In genomic region chr17:63962298-63962744, GRCh38 we compare ENCODE assay signal across 20 cellular contexts. TPM values are rescaled to one million over a fixed set of nuclear protein-coding genes. Genes with fewer than 3 reads are reported as not detected.
DNase-seq lines count a peak whose midpoint lies in the region; ATAC-seq and TF ChIP-seq lines count a peak whose summit lies in the region.
"Had no signal": no experiment of that assay in that cellular context is flagged by ENCODE, and none has a peak within 500 bp of the region (broad histone marks: within the 10 kb centered on the region; RNA-seq: fewer than 3 reads in every experiment).

No MANE protein-coding gene starts in this region.

- no peaks in the 10 kb centered on the region for H3K36me3 Mint-ChIP-seq in activated CD4-positive, alpha-beta T cell treated with anti-CD3 and anti-CD28 coated beads, Interleukin-2, amount 10 ng/mL, durations not matched to agents 7 days and 5 days (ENCODE audit: low read depth)
- no peaks in the 10 kb centered on the region for H3K36me3 Mint-ChIP-seq in activated CD4-positive, alpha-beta T cell treated with anti-CD3 and anti-CD28 coated beads, Interleukin-2, amount 10 ng/mL, durations not matched to agents 24 days and 14 days (ENCODE audit: low read depth)
- H3K36me3 Mint-ChIP-seq: activated naive CD4-positive, alpha-beta T cell treated with anti-CD3 and anti-CD28 coated beads, Interleukin-2, amount 10 ng/mL, durations not matched to agents 7 days and 5 days had no signal

- H3K4me3 Mint-ChIP-seq in activated CD4-positive, alpha-beta T cell treated with anti-CD3 and anti-CD28 coated beads, Interleukin-2, amount 10 ng/mL, durations not matched to agents 7 days and 5 days: no peak overlapping the region
- H3K4me3 Mint-ChIP-seq in activated CD4-positive, alpha-beta T cell treated with anti-CD3 and anti-CD28 coated beads, Interleukin-2, amount 10 ng/mL, durations not matched to agents 24 days and 14 days: no peak overlapping the region
- H3K4me3 Mint-ChIP-seq: activated CD4-positive, alpha-beta memory T cell treated with anti-CD3 and anti-CD28 coated beads, Interleukin-2, amount 10 ng/mL, durations not matched to agents 7 days and 5 days; activated naive CD4-positive, alpha-beta T cell treated with anti-CD3 and anti-CD28 coated beads, Interleukin-2, amount 10 ng/mL, durations not matched to agents 7 days and 5 days; activated T-cell treated with anti-CD3 and anti-CD28 coated beads, Interleukin-2, amount 50 U/mL, for 24 hours had no signal

- peak overlapping the region in 3 of 4 donors; percentile 49 to 72 (median 68) for H3K27ac ChIP-seq in gastroesophageal sphincter
- H3K27ac ChIP-seq in stomach: peak overlapping the region; percentile 16 to 73 (median 51)
- H3K27ac ChIP-seq: epithelial cell of prostate, tibial artery, VCaP had no signal

- H3K9me3 ChIP-seq in gastroesophageal sphincter (no peaks in the 10 kb centered on the region), stomach (no peaks in the 10 kb centered on the region)
- H3K9me3 ChIP-seq: tibial artery had no signal

- WGBS in gastroesophageal sphincter (ENCODE audit: low coverage in 1 of 2), 2 donors: 47% methylated on average over 3 of the region's 10 CpGs; no CpG with 5 or more reads in 1 of the 2 donors
- 54 to 76% (median 61%) methylated on average over 9 to 10 of the region's 10 CpGs for WGBS in stomach, 5 donors

- H3K27me3 ChIP-seq in gastroesophageal sphincter (peaks cover 6% of the 10 kb centered on the region), stomach (no peaks in the 10 kb centered on the region)

- H3K4me1 Mint-ChIP-seq in activated CD4-positive, alpha-beta T cell treated with anti-CD3 and anti-CD28 coated beads, Interleukin-2, amount 10 ng/mL, durations not matched to agents 7 days and 5 days: peaks cover 15% of the 10 kb centered on the region
- H3K4me1 Mint-ChIP-seq in activated CD4-positive, alpha-beta T cell treated with anti-CD3 and anti-CD28 coated beads, Interleukin-2, amount 10 ng/mL, durations not matched to agents 24 days and 14 days: peaks cover 11% of the 10 kb centered on the region

- TF ChIP-seq POLR2A in gastroesophageal sphincter (IDR thresholded peaks at IDR 0.05) (no peak), stomach (IDR thresholded peaks at IDR 0.05) (no peak)

- H3K36me3 ChIP-seq in gastroesophageal sphincter (no peaks in the 10 kb centered on the region), stomach (no peaks in the 10 kb centered on the region)
- H3K36me3 ChIP-seq: tibial artery had no signal

- ATAC-seq in gastroesophageal sphincter: no peak
- ATAC-seq in GM19397 (IDR thresholded peaks at IDR 0.05; ENCODE audit: unreplicated experiment): no peak

- H3K4me3 ChIP-seq in gastroesophageal sphincter (no peak overlapping the region), stomach (no peak overlapping the region)

- H3K27ac Mint-ChIP-seq in activated CD4-positive, alpha-beta T cell treated with anti-CD3 and anti-CD28 coated beads, Interleukin-2, amount 10 ng/mL, durations not matched to agents 7 days and 5 days: peak overlapping the region; percentile 17
- H3K27ac Mint-ChIP-seq in activated CD4-positive, alpha-beta T cell treated with anti-CD3 and anti-CD28 coated beads, Interleukin-2, amount 10 ng/mL, durations not matched to agents 24 days and 14 days: no peak overlapping the region
- H3K27ac Mint-ChIP-seq: activated CD4-positive, alpha-beta memory T cell treated with anti-CD3 and anti-CD28 coated beads, Interleukin-2, amount 10 ng/mL, durations not matched to agents 7 days and 5 days; activated naive CD4-positive, alpha-beta T cell treated with anti-CD3 and anti-CD28 coated beads, Interleukin-2, amount 10 ng/mL, durations not matched to agents 7 days and 5 days; activated T-cell treated with anti-CD3 and anti-CD28 coated beads, Interleukin-2, amount 50 U/mL, for 24 hours had no signal

- H3K4me1 ChIP-seq in gastroesophageal sphincter (peaks cover 0 to 25% (median 0%) of the 10 kb centered on the region in 3 donors), stomach (peaks cover 0 to 15% (median 8%) of the 10 kb centered on the region in 4 donors)

- POLR2A ChIA-PET in activated CD4-positive, alpha-beta T cell treated with anti-CD3 and anti-CD28 coated beads, Interleukin-2, amount 10 ng/mL, durations not matched to agents 7 days and 5 days (lab: Charles Lee): no interaction called here

- H3K27me3 Mint-ChIP-seq in activated CD4-positive, alpha-beta T cell treated with anti-CD3 and anti-CD28 coated beads, Interleukin-2, amount 10 ng/mL, durations not matched to agents 7 days and 5 days: peaks cover 2% of the 10 kb centered on the region
- peaks cover 3% of the 10 kb centered on the region for H3K27me3 Mint-ChIP-seq in activated CD4-positive, alpha-beta T cell treated with anti-CD3 and anti-CD28 coated beads, Interleukin-2, amount 10 ng/mL, durations not matched to agents 24 days and 14 days
- H3K27me3 Mint-ChIP-seq: activated T-cell treated with anti-CD3 and anti-CD28 coated beads, Interleukin-2, amount 50 U/mL, for 24 hours had no signal

- intact Hi-C loops in activated CD4-positive, alpha-beta T cell treated with anti-CD3 and anti-CD28 coated beads, Interleukin-2, amount 10 ng/mL, durations not matched to agents 24 days and 14 days (cut with micrococcal nuclease): no loop called here
- intact Hi-C loops in stomach (cut with DNase I; ENCODE audit: low total_unique reads): no loop called here

- H3K9me3 Mint-ChIP-seq in activated CD4-positive, alpha-beta T cell treated with anti-CD3 and anti-CD28 coated beads, Interleukin-2, amount 10 ng/mL, durations not matched to agents 7 days and 5 days: no peaks in the 10 kb centered on the region
- no peaks in the 10 kb centered on the region for H3K9me3 Mint-ChIP-seq in activated CD4-positive, alpha-beta T cell treated with anti-CD3 and anti-CD28 coated beads, Interleukin-2, amount 10 ng/mL, durations not matched to agents 24 days and 14 days
- H3K9me3 Mint-ChIP-seq: activated CD4-positive, alpha-beta memory T cell treated with anti-CD3 and anti-CD28 coated beads, Interleukin-2, amount 10 ng/mL, durations not matched to agents 7 days and 5 days; activated naive CD4-positive, alpha-beta T cell treated with anti-CD3 and anti-CD28 coated beads, Interleukin-2, amount 10 ng/mL, durations not matched to agents 7 days and 5 days; activated T-cell treated with anti-CD3 and anti-CD28 coated beads, Interleukin-2, amount 50 U/mL, for 24 hours had no signal

- no peak for DNase-seq in activated CD4-positive, alpha-beta T cell treated with anti-CD3 and anti-CD28 coated beads, Interleukin-2, amount 10 ng/mL, durations not matched to agents 7 days and 5 days
- DNase-seq in activated CD4-positive, alpha-beta T cell treated with anti-CD3 and anti-CD28 coated beads, Interleukin-2, amount 10 ng/mL, durations not matched to agents 24 days and 14 days: no peak
- DNase-seq in NCI-H69 (lab: John Stamatoyannopoulos, UW) (peak; percentile 87), stomach (no peak), NCI-H2029 treated with DMSO at 0.1 percent for 48 hours (lab: John Stamatoyannopoulos, UW) (no peak), NOMO-1 (lab: John Stamatoyannopoulos, UW; ENCODE audit: unreplicated experiment in 2 of 2) (no peak)
- DNase-seq: C1 segment of cervical spinal cord, NCI-H510A treated with DMSO at 0.1 percent for 48 hours had no signal

- CTCF ChIA-PET in activated CD4-positive, alpha-beta T cell treated with anti-CD3 and anti-CD28 coated beads, Interleukin-2, amount 10 ng/mL, durations not matched to agents 7 days and 5 days (lab: Charles Lee): interaction anchor here (1.1 to 2.1 kb wide), 5 partner anchors 16 to 67 kb away, joined by 3 to 8 read pairs (median 6); no protein-coding TSS in a partner anchor

- TF ChIP-seq CTCF in gastroesophageal sphincter (IDR thresholded peaks at IDR 0.05) (no peak), stomach (IDR thresholded peaks at IDR 0.05) (no peak)

- TF ChIP-seq EP300 in gastroesophageal sphincter (IDR thresholded peaks at IDR 0.05): no peak
- TF ChIP-seq EP300 in stomach (IDR thresholded peaks at IDR 0.05): no peak

RNA-seq across cellular contexts. Expression of gene SCN4A, which starts 10.4 kb away (rescaled TPM):
- total RNA-seq in activated CD4-positive, alpha-beta T cell treated with anti-CD3 and anti-CD28 coated beads, Interleukin-2, amount 10 ng/mL, durations not matched to agents 7 days and 5 days: under 1 TPM; 0.04 to 0.17 TPM
- total RNA-seq in activated CD4-positive, alpha-beta T cell treated with anti-CD3 and anti-CD28 coated beads, Interleukin-2, amount 10 ng/mL, durations not matched to agents 24 days and 14 days: 0.05 and 0.40 TPM in 2 replicates
- under 1 TPM; 0.15 to 0.47 (median 0.35) TPM for total RNA-seq in gastroesophageal sphincter
- 1 to 10 TPM in 3 of 5 donors, not detected in 2; 1.2 to 2.7 (median 2.4) TPM for total RNA-seq in stomach
- under 1 TPM; 0.05 to 0.31 (median 0.19) TPM for polyA plus RNA-seq in stomach
- total RNA-seq: frontal cortex, lung microvascular endothelial cell had no signal

RNA-seq across cellular contexts. Expression of gene CD79B, which starts 30.2 kb away (rescaled TPM):
- 10 to 100 TPM; 34.6 to 39.9 TPM for total RNA-seq in activated CD4-positive, alpha-beta T cell treated with anti-CD3 and anti-CD28 coated beads, Interleukin-2, amount 10 ng/mL, durations not matched to agents 7 days and 5 days
- 24.4 and 29.2 TPM in 2 replicates for total RNA-seq in activated CD4-positive, alpha-beta T cell treated with anti-CD3 and anti-CD28 coated beads, Interleukin-2, amount 10 ng/mL, durations not matched to agents 24 days and 14 days
- total RNA-seq in gastroesophageal sphincter: 1 to 10 TPM in 3 of 4 donors, not detected in 1; 2.0 to 5.9 (median 3.3) TPM
- total RNA-seq in stomach: 1 to 10 TPM in 2 of 5 donors, not detected in 3; 4.8 to 5.3 TPM
- 1 to 10 TPM; 1.7 to 9.7 (median 8.1) TPM for polyA plus RNA-seq in stomach
- total RNA-seq: lung microvascular endothelial cell had no signal

RNA-seq across cellular contexts. Expression of gene PRR29, which starts 35.8 kb away (rescaled TPM):
- 1 to 10 TPM; 3.8 TPM for total RNA-seq in activated CD4-positive, alpha-beta T cell treated with anti-CD3 and anti-CD28 coated beads, Interleukin-2, amount 10 ng/mL, durations not matched to agents 7 days and 5 days
- total RNA-seq in activated CD4-positive, alpha-beta T cell treated with anti-CD3 and anti-CD28 coated beads, Interleukin-2, amount 10 ng/mL, durations not matched to agents 24 days and 14 days: 0.12 and 0.47 TPM in 2 replicates
- total RNA-seq in gastroesophageal sphincter: 1 to 10 TPM in 1 of 4 donors, under 1 TPM in 2, not detected in 1; 0.23 to 1.1 (median 0.57) TPM
- total RNA-seq in stomach: under 1 TPM in 1 of 5 donors, not detected in 4; 0.92 TPM
- polyA plus RNA-seq in stomach: under 1 TPM in 2 of 3 donors, not detected in 1; 0.08 to 0.50 TPM

RNA-seq across cellular contexts. Expression of gene GH1, which starts 43.7 kb away (rescaled TPM):
- total RNA-seq in activated CD4-positive, alpha-beta T cell treated with anti-CD3 and anti-CD28 coated beads, Interleukin-2, amount 10 ng/mL, durations not matched to agents 7 days and 5 days: not detected
- not detected in 2 replicates for total RNA-seq in activated CD4-positive, alpha-beta T cell treated with anti-CD3 and anti-CD28 coated beads, Interleukin-2, amount 10 ng/mL, durations not matched to agents 24 days and 14 days
- total RNA-seq in gastroesophageal sphincter: not detected
- not detected for total RNA-seq in stomach
- polyA plus RNA-seq in stomach: not detected
- total RNA-seq: activated CD4-positive, alpha-beta memory T cell treated with anti-CD3 and anti-CD28 coated beads, Interleukin-2, amount 10 ng/mL, durations not matched to agents 7 days and 5 days; frontal cortex; lung microvascular endothelial cell; T-helper 1 cell treated with Interleukin-12 subunit alpha and Interleukin-12 subunit beta and Interleukin-4 antibody, amounts not matched to agents 30 ng/mL and 1 ng/mL, for 36 hours had no signal

RNA-seq across cellular contexts. Expression of gene CSHL1, which starts 51.3 kb away (rescaled TPM):
- total RNA-seq in activated CD4-positive, alpha-beta T cell treated with anti-CD3 and anti-CD28 coated beads, Interleukin-2, amount 10 ng/mL, durations not matched to agents 7 days and 5 days: not detected
- not detected in 2 replicates for total RNA-seq in activated CD4-positive, alpha-beta T cell treated with anti-CD3 and anti-CD28 coated beads, Interleukin-2, amount 10 ng/mL, durations not matched to agents 24 days and 14 days
- total RNA-seq in gastroesophageal sphincter (not detected), stomach (not detected)
- polyA plus RNA-seq in stomach: not detected
- total RNA-seq: activated CD4-positive, alpha-beta memory T cell treated with anti-CD3 and anti-CD28 coated beads, Interleukin-2, amount 10 ng/mL, durations not matched to agents 7 days and 5 days; frontal cortex; lung microvascular endothelial cell; OCI-LY7; T-helper 1 cell treated with Interleukin-12 subunit alpha and Interleukin-12 subunit beta and Interleukin-4 antibody, amounts not matched to agents 30 ng/mL and 1 ng/mL, for 36 hours had no signal
